In genomic region chr15:65258370-65258769, GRCh38 we compare ENCODE assay signal across 22 cellular contexts. TPM values are rescaled to one million over a fixed set of nuclear protein-coding genes. Genes with fewer than 3 reads are reported as not detected.
A peak's percentile ranks its signal among the peaks of the same experiment; 100 is the strongest.
DNase-seq lines count a peak whose midpoint lies in the region; ATAC-seq and TF ChIP-seq lines count a peak whose summit lies in the region.
"Had no signal": no experiment of that assay in that cellular context is flagged by ENCODE, and none has a peak within 500 bp of the region (broad histone marks: within the 10 kb centered on the region; RNA-seq: fewer than 3 reads in every experiment).

No MANE protein-coding gene starts in this region.

- H4K20me1 ChIP-seq in HCT116 (ENCODE audit: insufficient read depth) (no peaks in the 10 kb centered on the region), mammary epithelial cell (ENCODE audit: insufficient read depth, low read length) (no peaks in the 10 kb centered on the region)

- in situ Hi-C loops in mammary epithelial cell (cut with MboI; ENCODE audit: low sequenced_read_pairs in 2 of 2), result no loop called here

- no peaks in the 10 kb centered on the region for H3K79me2 ChIP-seq in HCT116 (ENCODE audit: insufficient read depth, low read length)
- H3K79me2 ChIP-seq in mammary epithelial cell (ENCODE audit: insufficient read depth, low read length), result no peaks in the 10 kb centered on the region

- H3K27ac ChIP-seq in HCT116 (ENCODE audit: low read depth, low read length) (no peak overlapping the region), mammary epithelial cell (ENCODE audit: insufficient read depth, low read depth, low read length) (no peak overlapping the region), muscle layer of colon (ENCODE audit: low read depth, low read length) (peak overlapping the region; percentile 79), stomach smooth muscle (ENCODE audit: low read length) (peak overlapping the region; percentile 96)
- H3K27ac ChIP-seq: KMS-11 had no signal

- H3K4me3 ChIP-seq in HCT116 (replicated peaks in 1 of 2; ENCODE audit: low read depth in 1 of 2, low read length in 2 of 2), result no peak overlapping the region
- no peak overlapping the region for H3K4me3 ChIP-seq in mammary epithelial cell (replicated peaks in 1 of 3; ENCODE audit: insufficient read depth in 1 of 3, low read depth in 2 of 3, low read length in 3 of 3)
- no peak overlapping the region for H3K4me3 ChIP-seq in muscle layer of colon (ENCODE audit: low read depth in 1 of 2, low read length in 2 of 2)
- H3K4me3 ChIP-seq in stomach smooth muscle (ENCODE audit: low read length in 2 of 2), result peak overlapping the region in 1 of 2 donors; percentile 8

- ATAC-seq in HCT116 (no peak), GM18870 (IDR thresholded peaks at IDR 0.05; ENCODE audit: unreplicated experiment) (no peak)
- ATAC-seq: activated naive CD4-positive, alpha-beta T cell treated with anti-CD3 and anti-CD28 coated beads, Interleukin-2, amount 50 U/mL, for 72 hours had no signal

- 80% methylated on average over 2 of the region's 2 CpGs for WGBS in mammary epithelial cell (ENCODE audit: low coverage, missing lambda C conversion rate)

- BruUV-seq in HCT116 (replicated peaks; lab: Mats Ljungman, UMichigan), result TSS peak; percentile 34
- BruUV-seq in mammary epithelial cell (replicated peaks; lab: Mats Ljungman, UMichigan), result TSS peak; percentile 26

- POLR2A ChIA-PET in HCT116 (lab: Charles Lee), result no interaction called here

- dilution Hi-C loops in mammary epithelial cell (cut with HindIII; ENCODE audit: low sequenced_read_pairs), result no loop called here

- CTCF ChIA-PET in HCT116 (lab: Charles Lee) (no interaction called here), mammary epithelial cell (lab: Charles Lee; ENCODE audit: low non-redundant PET) (no interaction called here)

- H3K9ac ChIP-seq in HCT116 (ENCODE audit: low read length) (no peak overlapping the region), mammary epithelial cell (ENCODE audit: insufficient read depth, low read length) (no peak overlapping the region), muscle layer of colon (ENCODE audit: low read length) (no peak overlapping the region), stomach smooth muscle (ENCODE audit: low read length in 2 of 2) (peak overlapping the region; percentile 42 to 61)
- H3K9ac ChIP-seq: KMS-11 had no signal

- H3K9me3 ChIP-seq in HCT116 (ENCODE audit: control insufficient read depth in 1 of 2, insufficient read depth in 1 of 2, low read depth in 1 of 2, low read length in 2 of 2) (no peaks in the 10 kb centered on the region), mammary epithelial cell (replicated peaks; ENCODE audit: insufficient read depth, low read length) (no peaks in the 10 kb centered on the region), muscle layer of colon (ENCODE audit: low read length) (no peaks in the 10 kb centered on the region), stomach smooth muscle (ENCODE audit: control insufficient read depth in 2 of 2, low read length in 2 of 2) (no peaks in the 10 kb centered on the region)

- H3K36me3 ChIP-seq in HCT116 (ENCODE audit: control insufficient read depth in 1 of 2, insufficient read depth in 2 of 2, low read length in 2 of 2) (peaks cover 0 to 2% of the 10 kb centered on the region in 2 experiments; a peak in 1 of 4 replicates), mammary epithelial cell (ENCODE audit: insufficient read depth, low read length) (no peaks in the 10 kb centered on the region), muscle layer of colon (ENCODE audit: insufficient read depth, low read length) (peaks cover 10% of the 10 kb centered on the region), stomach smooth muscle (ENCODE audit: control insufficient read depth in 2 of 2, insufficient read depth in 2 of 2, low read length in 2 of 2) (peaks cover 0 to 13% of the 10 kb centered on the region in 2 donors)

- no peaks in the 10 kb centered on the region for H3K9me2 ChIP-seq in HCT116 (ENCODE audit: insufficient read depth)

- H3K4me2 ChIP-seq in HCT116 (ENCODE audit: low read length), result no peak overlapping the region
- no peak overlapping the region for H3K4me2 ChIP-seq in mammary epithelial cell (ENCODE audit: insufficient read depth, low read depth, low read length)
- H3K4me2 ChIP-seq: KMS-11 had no signal

- RAD21 ChIA-PET in HCT116 (lab: Charles Lee; ENCODE audit: low non-redundant PET in 1 of 2, low total read pairs in 2 of 2, uncharacterized antibody in 2 of 2, unreplicated experiment in 2 of 2), result interaction anchor here in 1 of 2 experiments (0.6 kb wide), 1 partner anchor 283 kb away, joined by 3 read pairs; no protein-coding TSS in a partner anchor

- no peak for TF ChIP-seq RAD21 in HCT116 (IDR thresholded peaks at IDR 0.05; ENCODE audit: low read depth)

- H3K27me3 ChIP-seq in HCT116 (ENCODE audit: insufficient read depth, low read length), result no peaks in the 10 kb centered on the region
- no peaks in the 10 kb centered on the region for H3K27me3 ChIP-seq in mammary epithelial cell (ENCODE audit: insufficient read depth, low read length)
- no peaks in the 10 kb centered on the region for H3K27me3 ChIP-seq in muscle layer of colon (ENCODE audit: control insufficient read depth in 1 of 2, insufficient read depth in 2 of 2, low read length in 2 of 2)
- no peaks in the 10 kb centered on the region for H3K27me3 ChIP-seq in stomach smooth muscle (ENCODE audit: control insufficient read depth in 1 of 2, insufficient read depth in 2 of 2, low read length in 2 of 2)

- no peak overlapping the region for H2AFZ ChIP-seq in HCT116 (ENCODE audit: low read depth, low read length, poor library complexity, severe bottlenecking)
- no peak overlapping the region for H2AFZ ChIP-seq in mammary epithelial cell (ENCODE audit: low read depth, low read length)

- TF ChIP-seq CTCF in HCT116 (IDR thresholded peaks at IDR 0.05 in 2 of 3, conservative IDR thresholded peaks at IDR 0.05 in 1 of 3; ENCODE audit: borderline replicate concordance in 1 of 3, insufficient read depth in 1 of 3, low read depth in 2 of 3, low read length in 2 of 3), result no peak
- TF ChIP-seq CTCF in mammary epithelial cell (conservative IDR thresholded peaks at IDR 0.05 in 1 of 2, IDR thresholded peaks at IDR 0.05 in 1 of 2; ENCODE audit: extremely low read depth in 1 of 2, insufficient read depth in 1 of 2, low read depth in 1 of 2, low read length in 2 of 2), result no peak

- H3K4me1 ChIP-seq in HCT116 (ENCODE audit: control insufficient read depth in 1 of 2, insufficient read depth in 2 of 2, low read length in 2 of 2), result no peaks in the 10 kb centered on the region
- no peaks in the 10 kb centered on the region for H3K4me1 ChIP-seq in mammary epithelial cell (ENCODE audit: insufficient read depth, low read length)
- peaks cover 64% of the 10 kb centered on the region for H3K4me1 ChIP-seq in muscle layer of colon (ENCODE audit: insufficient read depth, low read length)
- peaks cover 63% of the 10 kb centered on the region for H3K4me1 ChIP-seq in stomach smooth muscle (ENCODE audit: control insufficient read depth, insufficient read depth, low read length)

- intact Hi-C loops in HCT116 (cut with micrococcal nuclease), result no loop called here
- intact Hi-C loops in mammary epithelial cell (cut with micrococcal nuclease), result no loop called here

- DNase-seq in HCT116 (ENCODE audit: low read depth, low spot score) (no peak), mammary epithelial cell (no peak), NCI-H187 (lab: John Stamatoyannopoulos, UW) (no peak), NCI-H146 (lab: John Stamatoyannopoulos, UW) (no peak), COR-L47 (lab: John Stamatoyannopoulos, UW) (no peak)
- DNase-seq: endodermal cell; kidney glomerular epithelial cell; midbrain; NCI-H2107; NCI-H510A treated with DMSO at 0.1 percent for 48 hours; retina; SHP77; stimulated activated naive CD4-positive, alpha-beta T cell had no signal

- TF ChIP-seq POLR2A in HCT116 (IDR thresholded peaks at IDR 0.05; ENCODE audit: borderline replicate concordance, extremely low read depth, insufficient read depth, insufficient read length), result no peak

TF ChIP-seq in HCT116, 20 proteins besides CTCF, POLR2A, EP300 and RAD21 (continues in another document):
- TF ChIP-seq EGR1 (IDR thresholded peaks at IDR 0.05; ENCODE audit: low read depth), result no peak
- TF ChIP-seq ZFX (IDR thresholded peaks at IDR 0.05), result no peak
- no peak for TF ChIP-seq SRF (IDR thresholded peaks at IDR 0.05; ENCODE audit: low read depth)
- no peak for TF ChIP-seq ATF3 (IDR thresholded peaks at IDR 0.05)
- TF ChIP-seq YY1 (IDR thresholded peaks at IDR 0.05; ENCODE audit: extremely low read depth, insufficient replicate concordance, low read depth, low read length), result no peak
- no peak for TF ChIP-seq TCF7L2 (IDR thresholded peaks at IDR 0.05; ENCODE audit: borderline replicate concordance, extremely low read depth, insufficient read depth, insufficient read length)

RNA-seq across cellular contexts. Expression of gene PARP16, which starts 28.3 kb away (rescaled TPM):
- total RNA-seq in HCT116 (2021; ENCODE audit: unreplicated experiment) (9.7 TPM), mammary epithelial cell (1 to 10 TPM; 4.9 to 5.2 TPM)
- polyA plus RNA-seq in HCT116 (2012), result 6.4 and 8.4 TPM in 2 replicates
- polyA plus RNA-seq in mammary epithelial cell, result 3.0 TPM
- polyA minus RNA-seq in mammary epithelial cell, result 23.8 TPM

RNA-seq across cellular contexts. Expression of gene RNU5A-1, which starts 37.5 kb away (rescaled TPM):
- total RNA-seq in HCT116 (2021; ENCODE audit: unreplicated experiment) (not detected), mammary epithelial cell (not detected)
- polyA plus RNA-seq in HCT116 (2012), result not detected in 2 replicates
- not detected for polyA plus RNA-seq in mammary epithelial cell
- under 0.01 TPM for polyA minus RNA-seq in mammary epithelial cell
- total RNA-seq: activated naive CD4-positive, alpha-beta T cell treated with anti-CD3 and anti-CD28 coated beads, Interleukin-2, amount 50 U/mL, for 72 hours; activated T-helper 1 cell treated with anti-CD3 and anti-CD28 coated beads, Interleukin-12 subunit alpha, Interleukin-12 subunit beta, Interleukin-2, Interleukin-4 antibody, amounts not matched to agents 30 ng/mL and 10 ng/mL and 1 ng/mL, durations not matched to agents 14 hours and 24 hours and 36 hours; endodermal cell; HT-29; ureter had no signal
- polyA plus RNA-seq: CD14-positive monocyte had no signal

RNA-seq across cellular contexts. Expression of gene RNU5B-1, which starts 46.1 kb away (rescaled TPM):
- total RNA-seq in HCT116 (2021; ENCODE audit: unreplicated experiment) (not detected), mammary epithelial cell (not detected)
- not detected in 2 replicates for polyA plus RNA-seq in HCT116 (2012)
- polyA plus RNA-seq in mammary epithelial cell, result not detected
- under 0.01 TPM for polyA minus RNA-seq in mammary epithelial cell
- total RNA-seq: activated naive CD4-positive, alpha-beta T cell treated with anti-CD3 and anti-CD28 coated beads, Interleukin-2, amount 50 U/mL, for 72 hours; activated T-helper 1 cell treated with anti-CD3 and anti-CD28 coated beads, Interleukin-12 subunit alpha, Interleukin-12 subunit beta, Interleukin-2, Interleukin-4 antibody, amounts not matched to agents 30 ng/mL and 10 ng/mL and 1 ng/mL, durations not matched to agents 14 hours and 24 hours and 36 hours; HT-29; ureter had no signal
- polyA plus RNA-seq: CD14-positive monocyte had no signal

RNA-seq across cellular contexts. Expression of gene CILP, which starts 47.1 kb away (rescaled TPM):
- total RNA-seq in HCT116 (2021; ENCODE audit: unreplicated experiment), result not detected
- polyA plus RNA-seq in HCT116 (2012), result 0.01 and 0.04 TPM in 2 replicates
- not detected for total RNA-seq in mammary epithelial cell
- not detected for polyA plus RNA-seq in mammary epithelial cell
- polyA minus RNA-seq in mammary epithelial cell, result not detected
- total RNA-seq: activated T-helper 1 cell treated with anti-CD3 and anti-CD28 coated beads, Interleukin-12 subunit alpha, Interleukin-12 subunit beta, Interleukin-2, Interleukin-4 antibody, amounts not matched to agents 30 ng/mL and 10 ng/mL and 1 ng/mL, durations not matched to agents 14 hours and 24 hours and 36 hours had no signal
- polyA plus RNA-seq: CD14-positive monocyte had no signal

Comparison
In these comparisons a context has a peak if more than half of its experiments do, and no peak if none do; other contexts are left out.
1. H3K27ac ChIP-seq: peak in muscle layer of colon (single experiment) and stomach smooth muscle (single experiment); none in HCT116 (single experiment) and mammary epithelial cell (single experiment).
2. H3K9ac ChIP-seq: peak in stomach smooth muscle (2 of 2); none in HCT116 (single experiment), mammary epithelial cell (single experiment) and muscle layer of colon (single experiment).